ENCODE assay signal across 1 cellular context in genomic region chr1:40373323-40374283, GRCh38.
TF ChIP-seq lines count a peak whose summit lies in the region.

SMAP2 (plus strand) TSS chr1:40373727; CDS start chr1:40374121, 394 bp downstream.

TF ChIP-seq in GM12878, 131 proteins besides CTCF, POLR2A, EP300 and RAD21 (continued from another document):
- no peak for TF ChIP-seq ZNF384 (IDR thresholded peaks at IDR 0.05; ENCODE audit: borderline replicate concordance, low read depth, low read length)
- TF ChIP-seq CEBPZ (IDR thresholded peaks at IDR 0.05; ENCODE audit: low read depth, low read length): no peak
- TF ChIP-seq ATF2 (IDR thresholded peaks at IDR 0.05; ENCODE audit: low read length): no peak
- TF ChIP-seq CBFB (IDR thresholded peaks at IDR 0.05; ENCODE audit: low read depth): no peak
- TF ChIP-seq SMARCA5 (IDR thresholded peaks at IDR 0.05): no peak
- TF ChIP-seq PAX8 (IDR thresholded peaks at IDR 0.05): no peak
- TF ChIP-seq NR2F1 (conservative IDR thresholded peaks at IDR 0.05): peak; percentile 48; the same call in 1 of the 2 replicates
- peak; percentile 38; the same call in 1 of the 2 replicates for TF ChIP-seq LARP7 (IDR thresholded peaks at IDR 0.05)
- TF ChIP-seq JUND (IDR thresholded peaks at IDR 0.05; ENCODE audit: low read depth, low read length): no peak
- TF ChIP-seq ESRRA (IDR thresholded peaks at IDR 0.05; ENCODE audit: low read length): no peak
- peak; percentile 51; the same call in 1 of the 3 replicates for TF ChIP-seq POU2F2 (IDR thresholded peaks at IDR 0.05; ENCODE audit: borderline replicate concordance, low read depth, low read length)
- TF ChIP-seq ZNF687 (IDR thresholded peaks at IDR 0.05): no peak
- TF ChIP-seq BRCA1 (IDR thresholded peaks at IDR 0.05; ENCODE audit: low read depth, low read length): no peak
- no peak for TF ChIP-seq NR2C1 (IDR thresholded peaks at IDR 0.05)
- no peak for TF ChIP-seq HDAC2 (IDR thresholded peaks at IDR 0.05)
- TF ChIP-seq ETV6 (conservative IDR thresholded peaks at IDR 0.05 in 1 of 2, IDR thresholded peaks at IDR 0.05 in 1 of 2; ENCODE audit: borderline replicate concordance in 1 of 2, low read depth in 1 of 2): no peak
- peak; percentile 79 for TF ChIP-seq ELK1 (IDR thresholded peaks at IDR 0.05; ENCODE audit: low read depth, low read length)
- no peak for TF ChIP-seq SMC3 (IDR thresholded peaks at IDR 0.05; ENCODE audit: borderline replicate concordance, low read length)
TF ChIP-seq in GM12878: peak in this region for 27.
